1 cellular context compared by ENCODE assay signal in genomic region chr4:102560115-102560514, GRCh38.
TF ChIP-seq lines count a peak whose summit lies in the region.

No MANE protein-coding gene starts in this region.

TF ChIP-seq in HepG2, 621 proteins besides CTCF, POLR2A, EP300 and RAD21:
- TF ChIP-seq ZNF792 (CRISPR knock-in tag; IDR thresholded peaks at IDR 0.05), result no peak
